ENCODE assay signal across 8 cellular contexts in the genomic region with DNA sequence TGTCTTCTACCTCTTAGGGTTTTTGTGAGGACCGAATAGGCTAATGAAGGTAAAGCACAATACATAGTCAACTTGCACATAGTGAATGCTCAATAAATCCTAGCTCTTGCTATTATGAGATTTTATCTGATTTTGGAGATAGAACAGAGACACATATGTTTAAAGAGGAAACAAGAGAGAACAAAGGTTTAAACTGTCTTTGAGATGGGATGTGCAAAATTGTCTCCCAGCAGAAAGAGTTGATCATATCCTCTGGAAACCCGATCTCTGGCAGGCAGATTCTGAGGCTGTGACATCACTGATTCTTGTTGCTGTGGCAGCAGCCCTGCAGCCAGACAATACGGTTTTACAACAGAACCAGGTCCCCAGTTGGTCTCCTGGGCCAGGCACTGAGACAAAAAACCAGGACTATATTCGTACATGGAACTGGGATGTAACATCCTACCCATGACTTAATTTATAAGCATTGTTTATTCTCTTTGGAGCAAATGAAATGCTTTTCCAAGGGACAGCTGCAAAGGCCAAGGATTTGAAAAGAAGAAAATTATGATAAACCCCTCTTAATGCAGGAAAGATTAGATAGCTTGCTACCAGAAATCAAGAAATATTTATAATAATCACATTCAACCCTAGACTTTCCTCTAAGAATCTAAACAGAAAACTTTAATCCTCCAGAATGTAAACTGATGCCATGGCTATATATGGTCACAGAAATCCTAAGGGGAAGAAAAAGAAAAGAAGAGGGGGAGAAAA.
DNase-seq lines count a peak whose midpoint lies in the region; ATAC-seq and TF ChIP-seq lines count a peak whose summit lies in the region.

No MANE protein-coding gene starts in this region.

- H3K27me3 ChIP-seq in neuron (ENCODE audit: insufficient read depth, low read length): no peaks in the 10 kb centered on the region

- DNase-seq in EL (peak; percentile 78), NCI-H82 (lab: John Stamatoyannopoulos, UW) (peak; percentile 68), fibroblast of mammary gland (ENCODE audit: low read depth) (peak; percentile 79)
- DNase-seq in activated CD4-positive, alpha-beta T cell treated with anti-CD3 and anti-CD28 coated beads, Interleukin-2, amount 50 U/mL, for 48 hours: no peak

- no peaks in the 10 kb centered on the region for H3K36me3 ChIP-seq in neuron (ENCODE audit: insufficient read depth, low read length)

- peaks cover 14% of the 10 kb centered on the region for H3K4me1 ChIP-seq in neuron (ENCODE audit: insufficient read depth, low read length)

- TF ChIP-seq CTCF in fibroblast of mammary gland (conservative IDR thresholded peaks at IDR 0.05; ENCODE audit: control insufficient read depth, insufficient read depth, low read depth, low read length): no peak

- H2AFZ ChIP-seq in neuron (ENCODE audit: low read depth, low read length): peak overlapping the region; percentile 8

- H3K4me3 ChIP-seq in fibroblast of mammary gland (ENCODE audit: control insufficient read depth, low read depth, low read length): no peak overlapping the region
- H3K4me3 ChIP-seq in neuron (ENCODE audit: low read length): no peak overlapping the region

- H3K9me3 ChIP-seq in neuron (ENCODE audit: low read length): no peaks in the 10 kb centered on the region

- no peak for ATAC-seq in GM21423 (IDR thresholded peaks at IDR 0.05; ENCODE audit: unreplicated experiment)
- ATAC-seq in GM18498 (IDR thresholded peaks at IDR 0.05; ENCODE audit: unreplicated experiment): no peak
- no peak for ATAC-seq in GM21737 (IDR thresholded peaks at IDR 0.05; ENCODE audit: unreplicated experiment)

Comparison
In these comparisons a context has a peak if more than half of its experiments do, and no peak if none do; other contexts are left out.
1. DNase-seq: peak in EL (single experiment), NCI-H82 (single experiment) and fibroblast of mammary gland (single experiment); none in activated CD4-positive, alpha-beta T cell treated with anti-CD3 and anti-CD28 coated beads, Interleukin-2, amount 50 U/mL, for 48 hours (0 of 2).